ENCODE assay signal across 8 cellular contexts in genomic region chr15:57146394-57147140, GRCh38.
DNase-seq lines count a peak whose midpoint lies in the region; ATAC-seq and TF ChIP-seq lines count a peak whose summit lies in the region.

No MANE protein-coding gene starts in this region.

- H3K4me3 ChIP-seq in astrocyte of the spinal cord (ENCODE audit: low read depth, low read length): no peak overlapping the region
- peak overlapping the region; percentile 31 to 47 for H3K4me3 ChIP-seq in stomach smooth muscle (ENCODE audit: low read length in 2 of 2)

- in situ Hi-C loops in astrocyte of the spinal cord (cut with HindIII; ENCODE audit: low sequenced_read_pairs): no loop called here

- peaks cover 8% of the 10 kb centered on the region for H3K4me1 ChIP-seq in stomach smooth muscle (ENCODE audit: control insufficient read depth, insufficient read depth, low read length)

- intact Hi-C loops in Right ventricle myocardium inferior (cut with DNase I): loop anchor here (1.0 to 10.0 kb wide), 3 partner anchors 67 to 652 kb away; no protein-coding TSS in a partner anchor
- intact Hi-C loops in cardiac septum (cut with DNase I): loop anchor here (1.0 to 10.0 kb wide), 3 partner anchors 66 to 652 kb away; no protein-coding TSS in a partner anchor

- H3K9ac ChIP-seq in stomach smooth muscle (ENCODE audit: low read length in 2 of 2): peak overlapping the region in 1 of 2 donors; percentile 5

- H3K27ac ChIP-seq in stomach smooth muscle (ENCODE audit: low read length): no peak overlapping the region

- H3K27me3 ChIP-seq in stomach smooth muscle (ENCODE audit: control insufficient read depth in 1 of 2, insufficient read depth in 2 of 2, low read length in 2 of 2): no peaks in the 10 kb centered on the region

- H3K36me3 ChIP-seq in stomach smooth muscle (ENCODE audit: control insufficient read depth in 2 of 2, insufficient read depth in 2 of 2, low read length in 2 of 2): no peaks in the 10 kb centered on the region

- no peak for DNase-seq in Right ventricle myocardium inferior (ENCODE audit: missing footprints)
- no peak for DNase-seq in cardiac septum (ENCODE audit: low spot score)
- peak; percentile 75 for DNase-seq in NCI-H2171 treated with DMSO at 0.1 percent for 48 hours (lab: John Stamatoyannopoulos, UW)
- peak; percentile 73 for DNase-seq in astrocyte of the spinal cord (ENCODE audit: low read depth, low spot score)
- peak; percentile 17 for DNase-seq in iPS-NIHi11 (ENCODE audit: low spot score)
- no peak for DNase-seq in 8988T

- TF ChIP-seq CTCF in astrocyte of the spinal cord (IDR thresholded peaks at IDR 0.05; ENCODE audit: low read depth, low read length): peak; percentile 59

- ATAC-seq in Right ventricle myocardium inferior (peak; percentile 59), GM21447 (IDR thresholded peaks at IDR 0.05; ENCODE audit: unreplicated experiment) (no peak)

- no peaks in the 10 kb centered on the region for H3K9me3 ChIP-seq in stomach smooth muscle (ENCODE audit: control insufficient read depth in 2 of 2, low read length in 2 of 2)

Comparison
In these comparisons a context has a peak if more than half of its experiments do, and no peak if none do; other contexts are left out.
1. DNase-seq: peak in NCI-H2171 treated with DMSO at 0.1 percent for 48 hours (single experiment), astrocyte of the spinal cord (single experiment) and iPS-NIHi11 (single experiment); none in Right ventricle myocardium inferior (single experiment), cardiac septum (single experiment) and 8988T (single experiment).